Comparison of ENCODE assay signal across 1 cellular context in genomic region chr3:124653788-124654469, GRCh38.
A peak's percentile ranks its signal among the peaks of the same experiment; 100 is the strongest.
TF ChIP-seq lines count a peak whose summit lies in the region.

No MANE protein-coding gene starts in this region.

TF ChIP-seq in K562, 482 proteins besides CTCF, POLR2A, EP300 and RAD21 (continued from another document):
- TF ChIP-seq E2F6 (IDR thresholded peaks at IDR 0.05; ENCODE audit: borderline replicate concordance in 1 of 2, extremely low read depth in 1 of 2, insufficient read depth in 1 of 2, insufficient read length in 1 of 2, low read depth in 1 of 2, low read length in 1 of 2, poor library complexity in 1 of 2, severe bottlenecking in 1 of 2) (peak in 1 of 2 experiments; percentile 47), THAP7 (CRISPR knock-in tag; IDR thresholded peaks at IDR 0.05) (no peak), ZNF175 (CRISPR knock-in tag; IDR thresholded peaks at IDR 0.05; ENCODE audit: low read depth) (peak; percentile 50; the same call in 1 of the 2 replicates), NEUROD1 (IDR thresholded peaks at IDR 0.05; ENCODE audit: borderline replicate concordance, low read depth, low read length, partially characterized antibody) (no peak), DPF2 (IDR thresholded peaks at IDR 0.05) (peak; percentile 47; the same call in 1 of the 2 replicates), KLF16 (IDR thresholded peaks at IDR 0.05) (0 out of 2 replicates have a peak, but pooled peaks have one; percentile 5), TGIF2 (CRISPR knock-in tag; IDR thresholded peaks at IDR 0.05) (no peak), ZNF695 (CRISPR knock-in tag; IDR thresholded peaks at IDR 0.05) (no peak), JUND (IDR thresholded peaks at IDR 0.05; ENCODE audit: borderline replicate concordance, low read depth, low read length) (no peak), JUND (tag; IDR thresholded peaks at IDR 0.05; ENCODE audit: borderline replicate concordance, low read depth, low read length) (0 out of 3 replicates have a peak, but pooled peaks have one; percentile 10), NCOA6 (IDR thresholded peaks at IDR 0.05) (no peak), MYBL2 (IDR thresholded peaks at IDR 0.05; ENCODE audit: low read depth) (no peak), MYBL2 (CRISPR knock-in tag; IDR thresholded peaks at IDR 0.05; ENCODE audit: borderline replicate concordance) (no peak), NCOR1 (IDR thresholded peaks at IDR 0.05) (peak; percentile 45; the same call in 1 of the 2 replicates), DDX20 (tag; IDR thresholded peaks at IDR 0.05; ENCODE audit: low read depth) (no peak), GABPA (tag; conservative IDR thresholded peaks at IDR 0.05; ENCODE audit: low read depth) (peak; percentile 39; the same call in 1 of the 2 replicates), MAX (CRISPR knock-in tag; IDR thresholded peaks at IDR 0.05) (peak; percentile 27; the same call in 1 of the 2 replicates), ZNF274 (IDR thresholded peaks at IDR 0.05; ENCODE audit: borderline replicate concordance, low read depth, low read length) (no peak), SNRNP70 (optimal IDR thresholded peaks at IDR 0.05; ENCODE audit: low read depth, low read length) (no peak), ZBTB9 (CRISPR knock-in tag; IDR thresholded peaks at IDR 0.05) (no peak), RERE (CRISPR knock-in tag; IDR thresholded peaks at IDR 0.05; ENCODE audit: borderline replicate concordance) (no peak), BRD9 (IDR thresholded peaks at IDR 0.05; ENCODE audit: low read depth, partially characterized antibody) (no peak), NR2C2 (CRISPR knock-in tag; IDR thresholded peaks at IDR 0.05) (no peak), NR2C2 (tag; IDR thresholded peaks at IDR 0.05) (peak; percentile 30), TEAD2 (tag; IDR thresholded peaks at IDR 0.05) (no peak), HSF4 (CRISPR knock-in tag; IDR thresholded peaks at IDR 0.05; ENCODE audit: borderline replicate concordance) (peak; percentile 19; the same call in 1 of the 2 replicates), TCF15 (CRISPR knock-in tag; IDR thresholded peaks at IDR 0.05) (no peak), ZHX1 (conservative IDR thresholded peaks at IDR 0.05; ENCODE audit: low read length) (no peak), SMARCA4 (IDR thresholded peaks at IDR 0.05) (peak; percentile 36; the same call in 1 of the 2 replicates), PBX2 (CRISPR knock-in tag; IDR thresholded peaks at IDR 0.05; ENCODE audit: low read depth) (no peak), PBX2 (tag; conservative IDR thresholded peaks at IDR 0.05; ENCODE audit: low read depth) (peak; percentile 44; the same call in 1 of the 2 replicates), TEAD4 (IDR thresholded peaks at IDR 0.05; ENCODE audit: low read length) (0 out of 2 replicates have a peak, but pooled peaks have one; percentile 28), TEAD4 (CRISPR knock-in tag; IDR thresholded peaks at IDR 0.05; ENCODE audit: borderline replicate concordance) (no peak), NUFIP1 (IDR thresholded peaks at IDR 0.05; ENCODE audit: partially characterized antibody) (no peak), MED1 (CRISPR knock-in tag; IDR thresholded peaks at IDR 0.05; ENCODE audit: borderline replicate concordance) (no peak), YBX1 (IDR thresholded peaks at IDR 0.05) (no peak), BHLHE40 (IDR thresholded peaks at IDR 0.05; ENCODE audit: low read length) (no peak), ZNF146 (CRISPR knock-in tag; IDR thresholded peaks at IDR 0.05; ENCODE audit: unreplicated experiment) (no peak), JUNB (CRISPR knock-in tag; conservative IDR thresholded peaks at IDR 0.05) (no peak), ATF7 (IDR thresholded peaks at IDR 0.05) (no peak), NELFE (IDR thresholded peaks at IDR 0.05; ENCODE audit: insufficient read depth, insufficient read length) (no peak), ATF1 (CRISPR knock-in tag; IDR thresholded peaks at IDR 0.05) (no peak), ATF1 (tag; IDR thresholded peaks at IDR 0.05) (peak; percentile 63), ZNF395 (CRISPR knock-in tag; IDR thresholded peaks at IDR 0.05) (0 out of 2 replicates have a peak, but pooled peaks have one; percentile 42), HDAC1 (IDR thresholded peaks at IDR 0.05) (0 out of 4 replicates have a peak, but pooled peaks of 1 of the 2 experiments have one; percentile 37)
